In genomic region chr11:13329670-13330401, GRCh38 we compare ENCODE assay signal across 11 cellular contexts. TPM values are rescaled to one million over a fixed set of nuclear protein-coding genes. Genes with fewer than 3 reads are reported as not detected.
DNase-seq lines count a peak whose midpoint lies in the region; ATAC-seq and TF ChIP-seq lines count a peak whose summit lies in the region.
"Had no signal": no experiment of that assay in that cellular context is flagged by ENCODE, and none has a peak within 500 bp of the region (broad histone marks: within the 10 kb centered on the region; RNA-seq: fewer than 3 reads in every experiment).

No MANE protein-coding gene starts in this region.

- CTCF ChIA-PET in activated CD8-positive, alpha-beta memory T cell treated with anti-CD3 and anti-CD28 coated beads, Interleukin-2, amount 10 ng/mL, durations not matched to agents 7 days and 5 days (lab: Charles Lee): interaction anchor here (1.0 kb wide), 1 partner anchor 31 kb away, joined by 3 read pairs; no protein-coding TSS in a partner anchor

- H3K27me3 Mint-ChIP-seq in activated CD8-positive, alpha-beta memory T cell treated with anti-CD3 and anti-CD28 coated beads, Interleukin-2, amount 10 ng/mL, durations not matched to agents 7 days and 5 days: no peaks in the 10 kb centered on the region
- H3K27me3 Mint-ChIP-seq: activated naive CD4-positive, alpha-beta T cell treated with anti-CD3 and anti-CD28 coated beads, Interleukin-2, amount 50 U/mL, for 24 hours; type B pancreatic cell had no signal

- WGBS in right lobe of liver (ENCODE audit: insufficient coverage, low coverage, low lambda C conversion rate, missing lambda C conversion rate): 38% methylated on average over 6 of the region's 12 CpGs

- DNase-seq in DMS79 (lab: John Stamatoyannopoulos, UW): peak; percentile 98
- peak; percentile 80 for DNase-seq in NCI-H187 treated with DMSO at 0.1 percent for 48 hours (lab: John Stamatoyannopoulos, UW)
- peak; percentile 52 for DNase-seq in WERI-Rb-1
- peak in 1 of 3 donors; percentile 61 for DNase-seq in right lobe of liver
- DNase-seq in T-helper 1 cell: no peak
- no peak for DNase-seq in NOMO-1 (lab: John Stamatoyannopoulos, UW; ENCODE audit: unreplicated experiment in 2 of 2)
- no peak for DNase-seq in activated CD8-positive, alpha-beta memory T cell treated with anti-CD3 and anti-CD28 coated beads, Interleukin-2, amount 10 ng/mL, durations not matched to agents 7 days and 5 days
- DNase-seq in iPS-NIHi11 (ENCODE audit: low spot score): no peak
- DNase-seq: erythroblast had no signal

- H3K4me3 ChIP-seq in WERI-Rb-1 (ENCODE audit: low read depth, low read length): no peak overlapping the region
- no peak overlapping the region for H3K4me3 ChIP-seq in right lobe of liver

- H3K36me3 Mint-ChIP-seq in activated CD8-positive, alpha-beta memory T cell treated with anti-CD3 and anti-CD28 coated beads, Interleukin-2, amount 10 ng/mL, durations not matched to agents 7 days and 5 days: peaks cover 18% of the 10 kb centered on the region
- H3K36me3 Mint-ChIP-seq: type B pancreatic cell had no signal

- peak in 3 of 4 donors; percentile 16 to 53 (median 29) for ATAC-seq in right lobe of liver
- ATAC-seq in activated CD8-positive, alpha-beta memory T cell treated with anti-CD3 and anti-CD28 coated beads, Interleukin-2, amount 10 ng/mL, durations not matched to agents 7 days and 5 days: no peak

- H3K27ac ChIP-seq in WERI-Rb-1: peak overlapping the region; percentile 32; the same call in 1 of the 2 replicates
- H3K27ac ChIP-seq in right lobe of liver: no peak overlapping the region

- H3K9me3 ChIP-seq in WERI-Rb-1 (ENCODE audit: severe bottlenecking): no peaks in the 10 kb centered on the region
- H3K9me3 ChIP-seq in right lobe of liver: no peaks in the 10 kb centered on the region

- no peak for TF ChIP-seq CTCF in WERI-Rb-1 (IDR thresholded peaks at IDR 0.05; ENCODE audit: low read depth, low read length)
- TF ChIP-seq CTCF in right lobe of liver (IDR thresholded peaks at IDR 0.05): no peak

- peaks cover 44% of the 10 kb centered on the region for H3K4me1 Mint-ChIP-seq in activated CD8-positive, alpha-beta memory T cell treated with anti-CD3 and anti-CD28 coated beads, Interleukin-2, amount 10 ng/mL, durations not matched to agents 7 days and 5 days

- H3K27ac Mint-ChIP-seq in activated CD8-positive, alpha-beta memory T cell treated with anti-CD3 and anti-CD28 coated beads, Interleukin-2, amount 10 ng/mL, durations not matched to agents 7 days and 5 days: no peak overlapping the region
- H3K27ac Mint-ChIP-seq: activated naive CD4-positive, alpha-beta T cell treated with anti-CD3 and anti-CD28 coated beads, Interleukin-2, amount 50 U/mL, for 24 hours; type B pancreatic cell had no signal

- H3K27me3 ChIP-seq in WERI-Rb-1 (ENCODE audit: insufficient read depth, low read depth, severe bottlenecking) (no peaks in the 10 kb centered on the region), right lobe of liver (no peaks in the 10 kb centered on the region)

- intact Hi-C loops in right lobe of liver (cut with DNase I): loop anchor here in 1 of 2 donors (10.0 kb wide), 1 partner anchor 45 kb away; no protein-coding TSS in a partner anchor

- peaks cover 0 to 56% (median 24%) of the 10 kb centered on the region in 4 donors for H3K4me1 ChIP-seq in right lobe of liver

- H3K36me3 ChIP-seq in WERI-Rb-1 (no peaks in the 10 kb centered on the region), right lobe of liver (no peaks in the 10 kb centered on the region)

- no peaks in the 10 kb centered on the region for H3K9me3 Mint-ChIP-seq in activated CD8-positive, alpha-beta memory T cell treated with anti-CD3 and anti-CD28 coated beads, Interleukin-2, amount 10 ng/mL, durations not matched to agents 7 days and 5 days (ENCODE audit: low read depth)
- H3K9me3 Mint-ChIP-seq: activated naive CD4-positive, alpha-beta T cell treated with anti-CD3 and anti-CD28 coated beads, Interleukin-2, amount 50 U/mL, for 24 hours; type B pancreatic cell had no signal

- TF ChIP-seq POLR2A in right lobe of liver (IDR thresholded peaks at IDR 0.05): no peak

- no peak overlapping the region for H3K4me3 Mint-ChIP-seq in activated CD8-positive, alpha-beta memory T cell treated with anti-CD3 and anti-CD28 coated beads, Interleukin-2, amount 10 ng/mL, durations not matched to agents 7 days and 5 days
- H3K4me3 Mint-ChIP-seq: activated naive CD4-positive, alpha-beta T cell treated with anti-CD3 and anti-CD28 coated beads, Interleukin-2, amount 50 U/mL, for 24 hours; type B pancreatic cell had no signal

RNA-seq across cellular contexts. Expression of gene BMAL1, which starts 52.2 kb away (rescaled TPM):
- total RNA-seq in right lobe of liver: 10 to 100 TPM in 5 of 6 experiments, 1 to 10 TPM in 1; 9.9 to 38.0 (median 12.9) TPM
- 10 to 100 TPM; 56.8 to 81.8 TPM for total RNA-seq in activated CD8-positive, alpha-beta memory T cell treated with anti-CD3 and anti-CD28 coated beads, Interleukin-2, amount 10 ng/mL, durations not matched to agents 7 days and 5 days

Comparison
In these comparisons a context has a peak if more than half of its experiments do, and no peak if none do; other contexts are left out.
1. DNase-seq: peak in DMS79 (single experiment), NCI-H187 treated with DMSO at 0.1 percent for 48 hours (single experiment) and WERI-Rb-1 (single experiment); none in T-helper 1 cell (0 of 5), NOMO-1 (0 of 2), activated CD8-positive, alpha-beta memory T cell treated with anti-CD3 and anti-CD28 coated beads, Interleukin-2, amount 10 ng/mL, durations not matched to agents 7 days and 5 days (single experiment) and iPS-NIHi11 (single experiment).